ENCODE assay signal across 32 cellular contexts in genomic region chr2:23782647-23783046, GRCh38.
"Had no signal": no experiment of that assay in that cellular context is flagged by ENCODE, and none has a peak within 500 bp of the region (broad histone marks: within the 10 kb centered on the region; RNA-seq: fewer than 3 reads in every experiment).

No MANE protein-coding gene starts in this region.

- H3K4me3 ChIP-seq: ascending aorta, breast epithelium, cardiac muscle cell, coronary artery, dorsolateral prefrontal cortex, esophagus muscularis mucosa, gastrocnemius medialis, heart right ventricle had no signal

- H3K36me3 ChIP-seq: breast epithelium had no signal

- DNase-seq: activated CD4-positive, alpha-beta memory T cell treated with anti-CD3 and anti-CD28 coated beads, Interleukin-2, amount 10 ng/mL, durations not matched to agents 7 days and 5 days; activated CD4-positive, alpha-beta T cell treated with anti-CD3 and anti-CD28 coated beads for 1 hour; activated CD4-positive, alpha-beta T cell treated with anti-CD3 and anti-CD28 coated beads for 4 hours; activated CD4-positive, alpha-beta T cell treated with anti-CD3 and anti-CD28 coated beads, Interleukin-2, amount 10 ng/mL, durations not matched to agents 7 days and 5 days; activated CD4-positive, alpha-beta T cell treated with anti-CD3 and anti-CD28 coated beads, Interleukin-2, amount 50 U/mL, for 4 hours; activated CD8-positive, alpha-beta memory T cell treated with anti-CD3 and anti-CD28 coated beads, Interleukin-2, amount 50 U/mL, for 48 hours; activated gamma-delta T cell; activated naive CD4-positive, alpha-beta T cell; activated naive CD4-positive, alpha-beta T cell treated with anti-CD3 and anti-CD28 coated beads, Interleukin-2, amount 10 ng/mL, durations not matched to agents 7 days and 5 days; activated naive CD8-positive, alpha-beta T cell treated with anti-CD3 and anti-CD28 coated beads, Interleukin-2, amount 10 ng/mL, durations not matched to agents 7 days and 5 days; activated T-cell treated with anti-CD3 and anti-CD28 coated beads for 4 hours; activated T-cell treated with anti-CD3 and anti-CD28 coated beads, Interleukin-2, amount 50 U/mL, for 24 hours; activated T-cell treated with anti-CD3 and anti-CD28 coated beads, Interleukin-2, amount 50 U/mL, for 72 hours; central memory CD4-positive, alpha-beta T cell; cerebellar nuclear complex; dorsolateral prefrontal cortex; effector memory CD4-positive, alpha-beta T cell; endodermal cell; foreskin keratinocyte; gastrocnemius medialis; heart right ventricle; T-helper 1 cell; T-helper 17 cell; T1000 had no signal

- H3K9me3 ChIP-seq: ascending aorta, breast epithelium, esophagus muscularis mucosa, gastrocnemius medialis, heart right ventricle had no signal

- ATAC-seq: activated naive CD4-positive, alpha-beta T cell treated with anti-CD3 and anti-CD28 coated beads, Interleukin-2, amount 50 U/mL, for 72 hours; activated T-cell treated with anti-CD3 and anti-CD28 coated beads, Interleukin-2, amount 50 U/mL, for 72 hours; foreskin keratinocyte; gastrocnemius medialis; heart right ventricle; T-helper 17 cell; WTC11 had no signal

- H3K4me1 ChIP-seq: ascending aorta, breast epithelium, esophagus muscularis mucosa, foreskin keratinocyte, gastrocnemius medialis, heart right ventricle had no signal

- H3K27me3 ChIP-seq: ascending aorta, breast epithelium, cardiac muscle cell, dorsolateral prefrontal cortex, esophagus muscularis mucosa, foreskin keratinocyte, gastrocnemius medialis, heart right ventricle had no signal

- H3K27ac ChIP-seq: ascending aorta, breast epithelium, cardiac muscle cell, coronary artery, dorsolateral prefrontal cortex, esophagus muscularis mucosa, foreskin keratinocyte, gastrocnemius medialis, heart right ventricle, VCaP had no signal
